ENCODE assay signal across 15 cellular contexts in the genomic region with DNA sequence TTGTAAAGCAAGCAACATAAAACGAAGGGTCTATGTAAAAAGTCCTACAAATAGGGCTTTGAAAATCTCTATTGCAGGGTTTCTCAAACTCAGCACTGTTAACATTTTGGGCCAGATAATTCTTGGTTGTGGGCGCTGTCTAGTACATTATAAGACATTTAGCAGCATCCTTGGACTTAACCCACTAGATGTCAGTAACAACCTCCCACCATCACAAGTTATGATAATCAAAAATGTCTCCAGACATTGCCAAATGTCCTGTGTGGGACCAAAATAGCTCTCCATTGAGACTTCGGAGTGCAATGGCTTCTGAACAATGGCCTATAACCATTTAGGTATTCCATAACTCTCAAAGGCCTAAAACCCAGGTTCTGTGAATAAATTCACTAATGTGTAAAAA.
DNase-seq lines count a peak whose midpoint lies in the region; ATAC-seq and TF ChIP-seq lines count a peak whose summit lies in the region.
"Had no signal": no experiment of that assay in that cellular context is flagged by ENCODE, and none has a peak within 500 bp of the region (broad histone marks: within the 10 kb centered on the region; RNA-seq: fewer than 3 reads in every experiment).

No MANE protein-coding gene starts in this region.

- H3K36me3 ChIP-seq in tibial artery, result no peaks in the 10 kb centered on the region
- H3K36me3 ChIP-seq: neutrophil, thyroid gland had no signal

- TF ChIP-seq CTCF in GM12872 (IDR thresholded peaks at IDR 0.05; ENCODE audit: insufficient read depth, low read depth, low read length), result peak; percentile 49; the same call in 2 of the 3 replicates
- peak; percentile 43 for TF ChIP-seq CTCF in choroid plexus epithelial cell (conservative IDR thresholded peaks at IDR 0.05; ENCODE audit: low read depth, low read length)
- no peak for TF ChIP-seq CTCF in tibial artery (IDR thresholded peaks at IDR 0.05)

- no peaks in the 10 kb centered on the region for H3K27me3 ChIP-seq in tibial artery
- H3K27me3 ChIP-seq: neutrophil, thyroid gland had no signal

- DNase-seq in AML-193 (lab: John Stamatoyannopoulos, UW) (peak; percentile 14 to 32), NAMALWA (ENCODE audit: low spot score) (peak; percentile 43), choroid plexus epithelial cell (ENCODE audit: low read depth) (peak; percentile 42), AG08395 (ENCODE audit: low spot score) (no peak), tibial artery (no peak)
- DNase-seq in activated CD4-positive, CD25-positive, alpha-beta regulatory T cell treated with anti-CD3 and anti-CD28 coated beads, Interleukin-2, amount 50 U/mL, for 72 hours, result no peak
- DNase-seq: activated B cell treated with CpG ODN at 0.5 μM for 24 hours; activated naive CD4-positive, alpha-beta T cell treated with Interleukin-2 at 50 U/mL for 16 hours; effector memory CD4-positive, alpha-beta T cell; immature natural killer cell; NCI-H774; thyroid gland had no signal

- H3K4me1 ChIP-seq in tibial artery, result peaks cover 0 to 7% (median 0%) of the 10 kb centered on the region in 4 donors
- H3K4me1 ChIP-seq: thyroid gland had no signal

- H3K4me3 ChIP-seq in choroid plexus epithelial cell (ENCODE audit: low read depth, low read length), result no peak overlapping the region
- no peak overlapping the region for H3K4me3 ChIP-seq in tibial artery
- H3K4me3 ChIP-seq: thyroid gland had no signal

- ATAC-seq in HG03045 (IDR thresholded peaks at IDR 0.05; ENCODE audit: unreplicated experiment), result no peak

- intact Hi-C loops in tibial artery (cut with DNase I; ENCODE audit: low total_unique reads), result no loop called here

- no peak overlapping the region for H3K27ac ChIP-seq in tibial artery
- H3K27ac ChIP-seq: neutrophil, thyroid gland had no signal

- H3K9me3 ChIP-seq in tibial artery, result no peaks in the 10 kb centered on the region
- H3K9me3 ChIP-seq: neutrophil, thyroid gland had no signal

Comparison
In these comparisons a context has a peak if more than half of its experiments do, and no peak if none do; other contexts are left out.
1. DNase-seq: peak in AML-193 (2 of 2), NAMALWA (single experiment) and choroid plexus epithelial cell (single experiment); none in AG08395 (single experiment), tibial artery (0 of 2) and activated CD4-positive, CD25-positive, alpha-beta regulatory T cell treated with anti-CD3 and anti-CD28 coated beads, Interleukin-2, amount 50 U/mL, for 72 hours (single experiment).
2. CTCF ChIP-seq: peak in GM12872 (single experiment) and choroid plexus epithelial cell (single experiment); none in tibial artery (0 of 2).